14 cellular contexts compared by ENCODE assay signal in the genomic region with DNA sequence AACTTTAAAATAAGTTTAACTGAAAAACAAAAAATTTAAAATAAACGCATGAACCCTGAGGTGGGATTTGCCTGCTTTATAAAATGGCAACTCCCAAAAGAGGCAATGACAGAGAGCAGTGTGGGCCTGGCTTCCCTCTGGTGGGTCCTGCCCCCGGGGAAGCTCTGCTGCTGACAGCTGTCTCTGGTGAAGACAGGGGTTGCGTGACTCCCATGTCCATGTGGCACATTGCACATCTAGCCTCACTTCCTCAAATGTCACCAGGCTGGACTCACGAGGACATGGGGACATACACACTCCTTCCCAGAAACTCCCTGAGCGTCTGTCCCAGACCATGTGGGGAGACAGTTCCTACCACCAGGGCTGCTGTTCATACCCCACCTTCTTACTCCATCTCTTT.
DNase-seq lines count a peak whose midpoint lies in the region; ATAC-seq and TF ChIP-seq lines count a peak whose summit lies in the region.
"Had no signal": no experiment of that assay in that cellular context is flagged by ENCODE, and none has a peak within 500 bp of the region (broad histone marks: within the 10 kb centered on the region; RNA-seq: fewer than 3 reads in every experiment).

No MANE protein-coding gene starts in this region.

- no TSS peak for BruUV-seq in Caco-2 (replicated peaks; lab: Mats Ljungman, UMichigan)

- no peak overlapping the region for H2BK15ac ChIP-seq in mesenchymal stem cell (ENCODE audit: low read depth, poor library complexity, severe bottlenecking)

- H3K14ac ChIP-seq in mesenchymal stem cell (ENCODE audit: low read length in 2 of 2), result no peak overlapping the region

- H2AFZ ChIP-seq in mesenchymal stem cell (ENCODE audit: low read depth, low read length), result no peak overlapping the region

- H4K91ac ChIP-seq in mesenchymal stem cell (ENCODE audit: low read length), result no peak overlapping the region

- no peak overlapping the region for H3K18ac ChIP-seq in mesenchymal stem cell (ENCODE audit: low read depth in 1 of 2, low read length in 2 of 2)

- no peaks in the 10 kb centered on the region for H3K9me3 ChIP-seq in CD4-positive, CD25-positive, alpha-beta regulatory T cell (ENCODE audit: control insufficient read depth in 2 of 2, low read length in 2 of 2)
- H3K9me3 ChIP-seq in mesenchymal stem cell (ENCODE audit: control insufficient read depth, low read length) (no peaks in the 10 kb centered on the region), Caco-2 (no peaks in the 10 kb centered on the region)

- H3K27me3 ChIP-seq in CD4-positive, CD25-positive, alpha-beta regulatory T cell (ENCODE audit: control insufficient read depth, insufficient read depth, low read length), result no peaks in the 10 kb centered on the region
- H3K27me3 ChIP-seq in mesenchymal stem cell (ENCODE audit: control insufficient read depth in 1 of 2, insufficient read depth in 1 of 2, low read length in 2 of 2), result no peaks in the 10 kb centered on the region
- H3K27me3 ChIP-seq in Caco-2 (replicated peaks; ENCODE audit: control insufficient read depth, insufficient read depth, low read length), result no peaks in the 10 kb centered on the region

- H3K4me3 Mint-ChIP-seq in CD4-positive, CD25-positive, alpha-beta regulatory T cell, result no peak overlapping the region
- no peak overlapping the region for H3K4me3 Mint-ChIP-seq in Caco-2 (ENCODE audit: unreplicated experiment)

- peaks cover under 1 to 27% (median 11%) of the 10 kb centered on the region in 4 donors for H3K4me1 Mint-ChIP-seq in CD4-positive, CD25-positive, alpha-beta regulatory T cell
- peaks cover 9% of the 10 kb centered on the region for H3K4me1 Mint-ChIP-seq in Caco-2 (ENCODE audit: low read depth, unreplicated experiment)

- H3K27ac ChIP-seq in CD4-positive, CD25-positive, alpha-beta regulatory T cell (ENCODE audit: insufficient read depth, low read length, poor library complexity, severe bottlenecking), result no peak overlapping the region
- no peak overlapping the region for H3K27ac ChIP-seq in mesenchymal stem cell (ENCODE audit: low read length, poor library complexity, severe bottlenecking)

- peaks cover 0 to 2% (median 0%) of the 10 kb centered on the region in 7 donors for H3K9me3 Mint-ChIP-seq in CD4-positive, CD25-positive, alpha-beta regulatory T cell
- H3K9me3 Mint-ChIP-seq in Caco-2 (ENCODE audit: unreplicated experiment), result no peaks in the 10 kb centered on the region

- no peak overlapping the region for H3K4me3 ChIP-seq in CD4-positive, CD25-positive, alpha-beta regulatory T cell (ENCODE audit: low read depth, low read length)
- H3K4me3 ChIP-seq in mesenchymal stem cell (ENCODE audit: insufficient read depth in 1 of 2, low read depth in 1 of 2, low read length in 2 of 2), result no peak overlapping the region
- no peak overlapping the region for H3K4me3 ChIP-seq in Caco-2 (ENCODE audit: low read depth, low read length)
- H3K4me3 ChIP-seq: K562 had no signal

- CTCF ChIA-PET in Caco-2 (lab: Charles Lee), result no interaction called here

- H3K27ac Mint-ChIP-seq in CD4-positive, CD25-positive, alpha-beta regulatory T cell, result peak overlapping the region in 1 of 3 donors; percentile 69
- H3K27ac Mint-ChIP-seq in Caco-2 (ENCODE audit: unreplicated experiment), result no peak overlapping the region

- H3K79me1 ChIP-seq in mesenchymal stem cell (replicated peaks; ENCODE audit: low read length, poor library complexity, severe bottlenecking), result peaks cover 60% of the 10 kb centered on the region

- no peak overlapping the region for H2BK5ac ChIP-seq in mesenchymal stem cell (ENCODE audit: low read depth, low read length, poor library complexity, severe bottlenecking)

- POLR2A ChIA-PET in Caco-2 (lab: Charles Lee), result no interaction called here

- H3K4me2 ChIP-seq in mesenchymal stem cell (ENCODE audit: low read length, poor library complexity, severe bottlenecking), result no peak overlapping the region

- no peak for DNase-seq in CD4-positive, CD25-positive, alpha-beta regulatory T cell
- DNase-seq in NOMO-1 treated with dmso at 0.1 percent for 144 hours (lab: John Stamatoyannopoulos, UW; ENCODE audit: unreplicated experiment), result peak; percentile 57
- no peak for DNase-seq in left ventricle myocardium superior
- DNase-seq in pons (ENCODE audit: low spot score), result peak; percentile 72
- no peak for DNase-seq in mesenchymal stem cell
- no peak for DNase-seq in Caco-2
- no peak for DNase-seq in SW480 (ENCODE audit: low spot score)
- DNase-seq: activated CD4-positive, alpha-beta T cell treated with anti-CD3 and anti-CD28 coated beads, Interleukin-2, amount 50 U/mL, for 4 hours; activated naive CD4-positive, alpha-beta T cell treated with Interleukin-2 at 50 U/mL for 16 hours; NCI-H2081 treated with DMSO at 0.1 percent for 48 hours; stimulated activated CD4-positive, alpha-beta T cell treated with anti-CD3 and anti-CD28 coated beads, Interleukin-12 subunit alpha, Interleukin-12 subunit beta, amount 100 ng/mL, for 4 hours had no signal

- H2BK12ac ChIP-seq in mesenchymal stem cell (ENCODE audit: low read length in 2 of 2), result no peak overlapping the region

- intact Hi-C loops in left ventricle myocardium superior (cut with micrococcal nuclease) (no loop called here), Caco-2 (cut with micrococcal nuclease; ENCODE audit: unreplicated experiment) (no loop called here)

- peak; percentile 24 to 28 for ATAC-seq in CD4-positive, CD25-positive, alpha-beta regulatory T cell (ENCODE audit: low read depth in 2 of 2)
- ATAC-seq in left ventricle myocardium superior (peak; percentile 81), GM18858 (IDR thresholded peaks at IDR 0.05; ENCODE audit: unreplicated experiment) (no peak)
- ATAC-seq: esophagus mucosa, K562 had no signal

- no peak overlapping the region for H2AK5ac ChIP-seq in mesenchymal stem cell (ENCODE audit: low read length, severe bottlenecking)

- no peak overlapping the region for H4K8ac ChIP-seq in mesenchymal stem cell (ENCODE audit: low read length)

- no peak overlapping the region for H2BK120ac ChIP-seq in mesenchymal stem cell (ENCODE audit: low read depth, low read length)

- peaks cover 3% of the 10 kb centered on the region for H3K4me1 ChIP-seq in CD4-positive, CD25-positive, alpha-beta regulatory T cell (ENCODE audit: control insufficient read depth, insufficient read depth, low read length, poor library complexity, severe bottlenecking)
- H3K4me1 ChIP-seq in mesenchymal stem cell (ENCODE audit: control insufficient read depth, insufficient read depth, low read depth, low read length), result peaks cover 14% of the 10 kb centered on the region
- H3K4me1 ChIP-seq in Caco-2, result no peaks in the 10 kb centered on the region

- H3K4ac ChIP-seq in mesenchymal stem cell (ENCODE audit: low read depth in 1 of 2, low read length in 2 of 2), result no peak overlapping the region

- WGBS in mesenchymal stem cell, result 88% methylated on average over 5 of the region's 5 CpGs

- H3K27me3 Mint-ChIP-seq in CD4-positive, CD25-positive, alpha-beta regulatory T cell, result no peaks in the 10 kb centered on the region
- no peaks in the 10 kb centered on the region for H3K27me3 Mint-ChIP-seq in Caco-2 (ENCODE audit: insufficient read depth, unreplicated experiment)

- peaks cover 29% of the 10 kb centered on the region for H3K36me3 ChIP-seq in CD4-positive, CD25-positive, alpha-beta regulatory T cell (ENCODE audit: control insufficient read depth, insufficient read depth, low read length)
- peaks cover 26 to 41% of the 10 kb centered on the region in 2 experiments for H3K36me3 ChIP-seq in mesenchymal stem cell (ENCODE audit: control insufficient read depth in 1 of 2, insufficient read depth in 2 of 2, low read depth in 1 of 2, low read length in 2 of 2)
- peaks cover 1% of the 10 kb centered on the region for H3K36me3 ChIP-seq in Caco-2 (ENCODE audit: control insufficient read depth, insufficient read depth, low read length)

- no peak for TF ChIP-seq CTCF in Caco-2 (IDR thresholded peaks at IDR 0.05; ENCODE audit: insufficient read depth in 1 of 2, low read depth in 1 of 2, low read length in 1 of 2, severe bottlenecking in 1 of 2, unreplicated experiment in 1 of 2)

- H3K36me3 Mint-ChIP-seq in CD4-positive, CD25-positive, alpha-beta regulatory T cell, result peaks cover 12% of the 10 kb centered on the region
- H3K36me3 Mint-ChIP-seq in Caco-2 (ENCODE audit: insufficient read depth, unreplicated experiment), result peaks cover 28% of the 10 kb centered on the region

- no peak overlapping the region for H3K23ac ChIP-seq in mesenchymal stem cell (ENCODE audit: low read length in 2 of 2)

- no peak overlapping the region for H3K9ac ChIP-seq in mesenchymal stem cell (ENCODE audit: low read length)

Comparison
In these comparisons a context has a peak if more than half of its experiments do, and no peak if none do; other contexts are left out.
1. DNase-seq: peak in NOMO-1 treated with dmso at 0.1 percent for 144 hours (single experiment) and pons (single experiment); none in CD4-positive, CD25-positive, alpha-beta regulatory T cell (0 of 3), left ventricle myocardium superior (single experiment), mesenchymal stem cell (single experiment), Caco-2 (0 of 2) and SW480 (single experiment).